ENCODE assay signal across 1 cellular context in genomic region chr1:43946244-43947060, GRCh38.
TF ChIP-seq lines count a peak whose summit lies in the region.

IPO13 (plus strand) TSS chr1:43946950; CDS start chr1:43947601, 651 bp downstream.

TF ChIP-seq in GM12878, 131 proteins besides CTCF, POLR2A, EP300 and RAD21 (continued from another document and continues in another):
- TF ChIP-seq ZBTB33 (IDR thresholded peaks at IDR 0.05) = peak; percentile 74; the same call in 1 of the 2 replicates
- no peak for TF ChIP-seq RBBP5 (conservative IDR thresholded peaks at IDR 0.05)
- TF ChIP-seq ATF2 (IDR thresholded peaks at IDR 0.05; ENCODE audit: low read length) = no peak
- TF ChIP-seq TCF12 (IDR thresholded peaks at IDR 0.05; ENCODE audit: low read depth, low read length) = no peak
- TF ChIP-seq TARDBP (IDR thresholded peaks at IDR 0.05; ENCODE audit: borderline replicate concordance) = 0 out of 2 replicates have a peak, but pooled peaks have one; percentile 74
- peak; percentile 95; the same call in 1 of the 2 replicates for TF ChIP-seq HDGF (IDR thresholded peaks at IDR 0.05)
- peak; percentile 99 for TF ChIP-seq MYB (IDR thresholded peaks at IDR 0.05; ENCODE audit: borderline replicate concordance, low read depth, low read length)
- TF ChIP-seq BCL11A (IDR thresholded peaks at IDR 0.05; ENCODE audit: low read depth, low read length) = no peak
- TF ChIP-seq PBX3 (IDR thresholded peaks at IDR 0.05; ENCODE audit: insufficient replicate concordance, low read depth, low read length) = peak; percentile 80
- TF ChIP-seq HCFC1 (IDR thresholded peaks at IDR 0.05; ENCODE audit: low read length) = peak; percentile 96
- TF ChIP-seq FOXM1 (IDR thresholded peaks at IDR 0.05; ENCODE audit: low read depth, low read length) = no peak
- peak; percentile 85 for TF ChIP-seq RELA (IDR thresholded peaks at IDR 0.05; ENCODE audit: borderline replicate concordance, partially characterized antibody)
- TF ChIP-seq BACH1 (IDR thresholded peaks at IDR 0.05; ENCODE audit: borderline replicate concordance) = peak; percentile 66; the same call in 1 of the 2 replicates
- peak; percentile 55 for TF ChIP-seq ZNF687 (IDR thresholded peaks at IDR 0.05)
- peak; percentile 99 for TF ChIP-seq IKZF1 (conservative IDR thresholded peaks at IDR 0.05)
- no peak for TF ChIP-seq NFIC (IDR thresholded peaks at IDR 0.05; ENCODE audit: low read depth, low read length)
- TF ChIP-seq SUPT20H (IDR thresholded peaks at IDR 0.05; ENCODE audit: borderline replicate concordance, control insufficient read depth, low read depth, low read length) = no peak
- TF ChIP-seq RFX5 (IDR thresholded peaks at IDR 0.05; ENCODE audit: low read depth, low read length) = 0 out of 2 replicates have a peak, but pooled peaks have one; percentile 12
- peak; percentile 99 for TF ChIP-seq ZNF207 (IDR thresholded peaks at IDR 0.05; ENCODE audit: borderline replicate concordance)
- TF ChIP-seq ZBTB4 (CRISPR knock-in tag; IDR thresholded peaks at IDR 0.05) = no peak
- peak; percentile 69 for TF ChIP-seq HDAC6 (IDR thresholded peaks at IDR 0.05; ENCODE audit: unreplicated experiment)
- peak; percentile 92 for TF ChIP-seq MAX (IDR thresholded peaks at IDR 0.05; ENCODE audit: low read depth, low read length)
- TF ChIP-seq BRCA1 (IDR thresholded peaks at IDR 0.05; ENCODE audit: low read depth, low read length) = no peak; the same call in 1 of the 2 replicates
- peak; percentile 94 for TF ChIP-seq MXI1 (IDR thresholded peaks at IDR 0.05; ENCODE audit: low read depth, low read length)
- peak; percentile 62; the same call in 1 of the 2 replicates for TF ChIP-seq CHD1 (IDR thresholded peaks at IDR 0.05; ENCODE audit: low read depth, low read length)
- TF ChIP-seq TCF7 (IDR thresholded peaks at IDR 0.05; ENCODE audit: borderline replicate concordance) = no peak
- TF ChIP-seq ZZZ3 (IDR thresholded peaks at IDR 0.05; ENCODE audit: control insufficient read depth, insufficient read length, low read depth) = no peak
- no peak; the same call in 1 of the 2 replicates for TF ChIP-seq ZNF592 (IDR thresholded peaks at IDR 0.05)
- peak; percentile 70 for TF ChIP-seq ELK1 (IDR thresholded peaks at IDR 0.05; ENCODE audit: low read depth, low read length)
- peak; percentile 89 for TF ChIP-seq TAF1 (IDR thresholded peaks at IDR 0.05; ENCODE audit: borderline replicate concordance, low read depth, low read length)
- TF ChIP-seq CREM (IDR thresholded peaks at IDR 0.05; ENCODE audit: low read depth) = peak; percentile 73; the same call in 1 of the 2 replicates
- no peak for TF ChIP-seq ZSCAN29 (IDR thresholded peaks at IDR 0.05)
- no peak for TF ChIP-seq JUND (IDR thresholded peaks at IDR 0.05; ENCODE audit: low read depth, low read length)
- peak; percentile 54 to 78; a peak in 3 of 4 replicates for TF ChIP-seq BHLHE40 (IDR thresholded peaks at IDR 0.05; ENCODE audit: borderline replicate concordance in 1 of 2, low read depth in 2 of 2, low read length in 1 of 2)
- 0 out of 2 replicates have a peak, but pooled peaks have one; percentile 47 for TF ChIP-seq CHD2 (IDR thresholded peaks at IDR 0.05; ENCODE audit: borderline replicate concordance, low read depth, low read length)
- no peak; the same call in none of the 2 replicates for TF ChIP-seq CREB1 (IDR thresholded peaks at IDR 0.05; ENCODE audit: low read depth)
- no peak for TF ChIP-seq CBX3 (IDR thresholded peaks at IDR 0.05; ENCODE audit: borderline replicate concordance, low read depth)
- peak; percentile 90 for TF ChIP-seq KLF5 (IDR thresholded peaks at IDR 0.05; ENCODE audit: partially characterized antibody)
- TF ChIP-seq RELB (IDR thresholded peaks at IDR 0.05; ENCODE audit: low read depth) = peak; percentile 70; the same call in 1 of the 2 replicates
